In genomic region chr13:33349314-33349995, GRCh38 we compare ENCODE assay signal across 9 cellular contexts.
DNase-seq lines count a peak whose midpoint lies in the region; ATAC-seq and TF ChIP-seq lines count a peak whose summit lies in the region.
"Had no signal": no experiment of that assay in that cellular context is flagged by ENCODE, and none has a peak within 500 bp of the region (broad histone marks: within the 10 kb centered on the region; RNA-seq: fewer than 3 reads in every experiment).

No MANE protein-coding gene starts in this region.

- H3K4ac ChIP-seq in IMR-90 (ENCODE audit: low read depth, low read length) = peak overlapping the region; percentile 92

- CTCF ChIA-PET in IMR-90 (lab: Yijun Ruan, JAX) = no interaction called here

- 0 out of 2 replicates have a peak, but pooled peaks cover 11% of the 10 kb centered on the region for H4K20me1 ChIP-seq in IMR-90 (ENCODE audit: insufficient read depth, low read length)

- no TSS peak for BruUV-seq in IMR-90 (replicated peaks; lab: Mats Ljungman, UMichigan)

- H3K9ac ChIP-seq in IMR-90 (ENCODE audit: low read depth, low read length) = peak overlapping the region; percentile 96

- H3K27ac ChIP-seq in IMR-90 (ENCODE audit: insufficient read depth, low read length) = peak overlapping the region; percentile 95
- H3K27ac ChIP-seq in lung (ENCODE audit: low read depth in 1 of 2, low read length in 1 of 2) = peak overlapping the region; percentile 75 to 92
- H3K27ac ChIP-seq in thoracic aorta = peak overlapping the region; percentile 75

- WGBS in IMR-90 (ENCODE audit: extremely low coverage in 2 of 2, insufficient read length in 1 of 2), 2 experiments = 20% methylated on average over 1 of the region's 20 CpGs; no CpG with 5 or more reads in 1 of the 2 experiments
- 43 to 61% methylated on average over 20 of the region's 20 CpGs for WGBS in lung, 2 donors

- H3K27me3 ChIP-seq in IMR-90 (ENCODE audit: control insufficient read depth, insufficient read depth, low read length) (no peaks in the 10 kb centered on the region), lung (ENCODE audit: control insufficient read depth, insufficient read depth) (no peaks in the 10 kb centered on the region), thoracic aorta (replicated peaks; ENCODE audit: insufficient read depth) (no peaks in the 10 kb centered on the region)

- H2BK20ac ChIP-seq in IMR-90 (ENCODE audit: low read depth, low read length) = peak overlapping the region; percentile 95

- H3K9me1 ChIP-seq in IMR-90 (ENCODE audit: insufficient read depth, low read length) = peaks cover 15% of the 10 kb centered on the region

- H4K91ac ChIP-seq in IMR-90 (ENCODE audit: insufficient read depth, low read depth, low read length) = peak overlapping the region; percentile 92

- dilution Hi-C loops in IMR-90 (cut with HindIII; ENCODE audit: low sequenced_read_pairs, unreplicated experiment) = no loop called here

- no peak for TF ChIP-seq RAD21 in IMR-90 (IDR thresholded peaks at IDR 0.05; ENCODE audit: low read length)

- H3K56ac ChIP-seq in IMR-90 (ENCODE audit: extremely low read depth, insufficient read depth, low read length) = peak overlapping the region; percentile 95; the same call in 1 of the 2 replicates

- no peak for TF ChIP-seq CTCF in IMR-90 (conservative IDR thresholded peaks at IDR 0.05; ENCODE audit: low read depth, low read length)
- no peak for TF ChIP-seq CTCF in lung (IDR thresholded peaks at IDR 0.05; ENCODE audit: control extremely low read depth, extremely low read depth)
- TF ChIP-seq CTCF in thoracic aorta (IDR thresholded peaks at IDR 0.05) = no peak

- intact Hi-C loops in IMR-90 (cut with micrococcal nuclease) = loop anchor here (1.0 to 5.0 kb wide), 2 partner anchors 122 to 193 kb away; no protein-coding TSS in a partner anchor

- H2BK120ac ChIP-seq in IMR-90 (ENCODE audit: low read depth, low read length) = peak overlapping the region; percentile 92

- peak overlapping the region; percentile 93 for H3K14ac ChIP-seq in IMR-90 (replicated peaks; ENCODE audit: low read depth, low read length)

- H2BK15ac ChIP-seq in IMR-90 (ENCODE audit: low read depth, low read length) = peak overlapping the region; percentile 67; the same call in 2 of the 3 replicates

- peak overlapping the region; percentile 87 for H3K23ac ChIP-seq in IMR-90 (ENCODE audit: low read depth, low read length)

- H3K9me3 ChIP-seq in IMR-90 (ENCODE audit: control insufficient read depth, insufficient read depth, low read length) (no peaks in the 10 kb centered on the region), lung (ENCODE audit: control insufficient read depth in 2 of 2, insufficient read depth in 1 of 2, low read length in 1 of 2) (no peaks in the 10 kb centered on the region), thoracic aorta (no peaks in the 10 kb centered on the region)

- H2AK5ac ChIP-seq in IMR-90 (ENCODE audit: low read depth, low read length) = peak overlapping the region; percentile 96

- H3K79me1 ChIP-seq in IMR-90 (ENCODE audit: low read depth in 1 of 2, low read length in 2 of 2) = peaks cover 22 to 50% of the 10 kb centered on the region in 2 experiments

- no peak; the same call in 1 of the 2 replicates for TF ChIP-seq POLR2A in IMR-90 (IDR thresholded peaks at IDR 0.05; ENCODE audit: low read depth, low read length)

- peak overlapping the region; percentile 94 for H3K18ac ChIP-seq in IMR-90 (ENCODE audit: low read depth, low read length)

- H4K8ac ChIP-seq in IMR-90 (ENCODE audit: low read depth in 2 of 2, low read length in 2 of 2) = peak overlapping the region; percentile 69 to 80

- ATAC-seq in IMR-90 (ENCODE audit: low read depth) (peak; percentile 35), lung (ENCODE audit: insufficient read depth, low FRiP score) (peak; percentile 13), thoracic aorta (ENCODE audit: insufficient number of reproducible peaks, low FRiP score, low read depth) (no peak), GM19324 (IDR thresholded peaks at IDR 0.05; ENCODE audit: low FRiP score, unreplicated experiment) (no peak)
- ATAC-seq: activated T-cell treated with anti-CD3 and anti-CD28 coated beads, Interleukin-2, amount 50 U/mL, for 72 hours had no signal

- peak overlapping the region; percentile 97 for H3K4me3 ChIP-seq in IMR-90 (ENCODE audit: insufficient read depth, low read depth, low read length)
- peak overlapping the region; percentile 84 for H3K4me3 ChIP-seq in lung
- H3K4me3 ChIP-seq in thoracic aorta = peak overlapping the region; percentile 83

- H3K36me3 ChIP-seq in IMR-90 (ENCODE audit: control insufficient read depth, insufficient read depth, low read length) = peaks cover 6% of the 10 kb centered on the region; the same call in 1 of the 2 replicates
- H3K36me3 ChIP-seq in lung (ENCODE audit: control insufficient read depth in 2 of 2, insufficient read depth in 2 of 2, low read length in 2 of 2) = no peaks in the 10 kb centered on the region
- no peaks in the 10 kb centered on the region for H3K36me3 ChIP-seq in thoracic aorta

- H3K4me1 ChIP-seq in IMR-90 (ENCODE audit: control insufficient read depth, insufficient read depth, low read length) (peaks cover 12% of the 10 kb centered on the region), lung (ENCODE audit: control insufficient read depth in 2 of 2, insufficient read depth in 2 of 2, low read length in 2 of 2) (peaks cover 0 to 11% of the 10 kb centered on the region in 2 donors), thoracic aorta (ENCODE audit: control insufficient read depth in 1 of 2, low read depth in 2 of 2) (peaks cover 12 to 29% of the 10 kb centered on the region in 2 donors)

- H2AK9ac ChIP-seq in IMR-90 (replicated peaks; ENCODE audit: low read depth, low read length, poor library complexity) = peak overlapping the region; percentile 95

- peak overlapping the region; percentile 94 for H3K4me2 ChIP-seq in IMR-90 (ENCODE audit: low read depth, low read length)

- in situ Hi-C loops in IMR-90 (cut with MboI; ENCODE audit: low sequenced_read_pairs) = loop anchor here (10.0 kb wide), 1 partner anchor 185 kb away; no protein-coding TSS in a partner anchor

- POLR2A ChIA-PET in IMR-90 (lab: Charles Lee; ENCODE audit: unreplicated experiment) = no interaction called here

- DNase-seq in IMR-90 (no peak), ecto neural progenitor cell (ENCODE audit: low spot score) (peak; percentile 54), lung (ENCODE audit: low spot score) (no peak), thoracic aorta (ENCODE audit: low spot score) (no peak), NCI-H526 treated with DMSO at 0.1 percent for 48 hours (lab: John Stamatoyannopoulos, UW) (no peak), DMS53 (lab: John Stamatoyannopoulos, UW) (no peak)
- DNase-seq in stimulated activated naive CD4-positive, alpha-beta T cell treated with Interleukin-2 at 50 U/mL for 16 hours (lab: John Stamatoyannopoulos, UW) = no peak
- DNase-seq: activated T-cell treated with anti-CD3 and anti-CD28 coated beads, Interleukin-2, amount 50 U/mL, for 72 hours had no signal

- H2BK5ac ChIP-seq in IMR-90 (ENCODE audit: low read depth, low read length, poor library complexity, severe bottlenecking) = peak overlapping the region; percentile 93

- H2AFZ ChIP-seq in IMR-90 (replicated peaks; ENCODE audit: low read length, poor library complexity) = peak overlapping the region; percentile 95

- H4K5ac ChIP-seq in IMR-90 (ENCODE audit: low read depth, low read length) = peak overlapping the region; percentile 88

TF ChIP-seq in IMR-90, 13 proteins besides CTCF, POLR2A, EP300 and RAD21:
- no peak for TF ChIP-seq MAZ (IDR thresholded peaks at IDR 0.05; ENCODE audit: borderline replicate concordance, low read depth, low read length)
- TF ChIP-seq NFE2L2 (IDR thresholded peaks at IDR 0.05; ENCODE audit: low read depth, low read length) = no peak
- TF ChIP-seq CHD1 (IDR thresholded peaks at IDR 0.05; ENCODE audit: low read depth, low read length) = no peak
- TF ChIP-seq USF2 (IDR thresholded peaks at IDR 0.05; ENCODE audit: low read depth, low read length) = no peak
- TF ChIP-seq ELK1 (IDR thresholded peaks at IDR 0.05; ENCODE audit: borderline replicate concordance, low read depth, low read length) = no peak
- TF ChIP-seq RCOR1 (IDR thresholded peaks at IDR 0.05; ENCODE audit: insufficient replicate concordance, low read length) = no peak
- no peak for TF ChIP-seq CEBPB (IDR thresholded peaks at IDR 0.05; ENCODE audit: low read depth, low read length)
- TF ChIP-seq MAFK (IDR thresholded peaks at IDR 0.05; ENCODE audit: low read depth, low read length) = no peak
- no peak for TF ChIP-seq FOS (IDR thresholded peaks at IDR 0.05; ENCODE audit: low read depth, low read length)
- no peak for TF ChIP-seq SMC3 (IDR thresholded peaks at IDR 0.05; ENCODE audit: low read depth, low read length)
- no peak for TF ChIP-seq BHLHE40 (IDR thresholded peaks at IDR 0.05; ENCODE audit: low read depth, low read length)
- no peak for TF ChIP-seq RFX5 (IDR thresholded peaks at IDR 0.05; ENCODE audit: low read depth, low read length)
- no peak for TF ChIP-seq MXI1 (IDR thresholded peaks at IDR 0.05; ENCODE audit: borderline replicate concordance, low read depth, low read length)

Comparison
In these comparisons a context has a peak if more than half of its experiments do, and no peak if none do; other contexts are left out.
1. ATAC-seq: peak in IMR-90 (single experiment) and lung (single experiment); none in thoracic aorta (single experiment) and GM19324 (single experiment).
2. Peak in every context shown above with its lines, with median percentiles within 50 percentile points of each other: H3K27ac ChIP-seq and H3K4me3 ChIP-seq.